In genomic region chr3:40971191-40972168, GRCh38 we compare ENCODE assay signal across 7 cellular contexts.
DNase-seq lines count a peak whose midpoint lies in the region; ATAC-seq, FAIRE-seq and TF ChIP-seq lines count a peak whose summit lies in the region.

No MANE protein-coding gene starts in this region.

- peak overlapping the region; percentile 87 for H3K4me3 Mint-ChIP-seq in natural killer cell treated with Interleukin-12 subunit alpha and Interleukin-12 subunit beta and Interleukin-15 and Interleukin-18, amount 100 ng/mL, for 72 hours

- peaks cover 8% of the 10 kb centered on the region for H3K36me3 Mint-ChIP-seq in natural killer cell treated with Interleukin-12 subunit alpha and Interleukin-12 subunit beta and Interleukin-15 and Interleukin-18, amount 100 ng/mL, for 72 hours

- peaks cover 4% of the 10 kb centered on the region for H3K9me3 Mint-ChIP-seq in natural killer cell treated with Interleukin-12 subunit alpha and Interleukin-12 subunit beta and Interleukin-15 and Interleukin-18, amount 100 ng/mL, for 72 hours

- H3K4me3 ChIP-seq in epithelial cell of proximal tubule (ENCODE audit: low read depth, low read length), result no peak overlapping the region

- H3K27me3 Mint-ChIP-seq in natural killer cell treated with Interleukin-12 subunit alpha and Interleukin-12 subunit beta and Interleukin-15 and Interleukin-18, amount 100 ng/mL, for 72 hours, result peaks cover 0 to 3% of the 10 kb centered on the region in 2 donors

- peak; percentile 57 for DNase-seq in HTR-8/SVneo (ENCODE audit: insufficient read length, low spot score)
- DNase-seq in epithelial cell of proximal tubule (ENCODE audit: low read depth), result peak; percentile 100
- DNase-seq in natural killer cell treated with Interleukin-12 subunit alpha and Interleukin-12 subunit beta and Interleukin-15 and Interleukin-18, amount 100 ng/mL, for 72 hours (ENCODE audit: low spot score), result peak; percentile 86
- no peak for DNase-seq in NCI-H1694 (lab: John Stamatoyannopoulos, UW)

- no peak for FAIRE-seq in HTR-8/SVneo (lab: Jason Lieb, UNC)

- TF ChIP-seq CTCF in GM12872 (IDR thresholded peaks at IDR 0.05; ENCODE audit: insufficient read depth, low read depth, low read length) (peak; percentile 39; the same call in 2 of the 3 replicates), epithelial cell of proximal tubule (conservative IDR thresholded peaks at IDR 0.05; ENCODE audit: low read depth, low read length) (peak; percentile 48)

- peak; percentile 95 for ATAC-seq in GM21529 (IDR thresholded peaks at IDR 0.05; ENCODE audit: unreplicated experiment)
- ATAC-seq in SK-N-SH treated with all-trans-retinoic acid at 6 μM for 48 hours, result no peak
- peak; percentile 94 to 95 for ATAC-seq in natural killer cell treated with Interleukin-12 subunit alpha and Interleukin-12 subunit beta and Interleukin-15 and Interleukin-18, amount 100 ng/mL, for 72 hours

- peaks cover 74% of the 10 kb centered on the region in 2 donors for H3K4me1 Mint-ChIP-seq in natural killer cell treated with Interleukin-12 subunit alpha and Interleukin-12 subunit beta and Interleukin-15 and Interleukin-18, amount 100 ng/mL, for 72 hours (ENCODE audit: low read depth in 2 of 2)

- peak overlapping the region; percentile 89 to 99 for H3K27ac Mint-ChIP-seq in natural killer cell treated with Interleukin-12 subunit alpha and Interleukin-12 subunit beta and Interleukin-15 and Interleukin-18, amount 100 ng/mL, for 72 hours

TF ChIP-seq in SK-N-SH treated with all-trans-retinoic acid at 6 μM for 48 hours, 23 proteins besides CTCF, POLR2A, EP300 and RAD21:
- TF ChIP-seq, protein P1, sequence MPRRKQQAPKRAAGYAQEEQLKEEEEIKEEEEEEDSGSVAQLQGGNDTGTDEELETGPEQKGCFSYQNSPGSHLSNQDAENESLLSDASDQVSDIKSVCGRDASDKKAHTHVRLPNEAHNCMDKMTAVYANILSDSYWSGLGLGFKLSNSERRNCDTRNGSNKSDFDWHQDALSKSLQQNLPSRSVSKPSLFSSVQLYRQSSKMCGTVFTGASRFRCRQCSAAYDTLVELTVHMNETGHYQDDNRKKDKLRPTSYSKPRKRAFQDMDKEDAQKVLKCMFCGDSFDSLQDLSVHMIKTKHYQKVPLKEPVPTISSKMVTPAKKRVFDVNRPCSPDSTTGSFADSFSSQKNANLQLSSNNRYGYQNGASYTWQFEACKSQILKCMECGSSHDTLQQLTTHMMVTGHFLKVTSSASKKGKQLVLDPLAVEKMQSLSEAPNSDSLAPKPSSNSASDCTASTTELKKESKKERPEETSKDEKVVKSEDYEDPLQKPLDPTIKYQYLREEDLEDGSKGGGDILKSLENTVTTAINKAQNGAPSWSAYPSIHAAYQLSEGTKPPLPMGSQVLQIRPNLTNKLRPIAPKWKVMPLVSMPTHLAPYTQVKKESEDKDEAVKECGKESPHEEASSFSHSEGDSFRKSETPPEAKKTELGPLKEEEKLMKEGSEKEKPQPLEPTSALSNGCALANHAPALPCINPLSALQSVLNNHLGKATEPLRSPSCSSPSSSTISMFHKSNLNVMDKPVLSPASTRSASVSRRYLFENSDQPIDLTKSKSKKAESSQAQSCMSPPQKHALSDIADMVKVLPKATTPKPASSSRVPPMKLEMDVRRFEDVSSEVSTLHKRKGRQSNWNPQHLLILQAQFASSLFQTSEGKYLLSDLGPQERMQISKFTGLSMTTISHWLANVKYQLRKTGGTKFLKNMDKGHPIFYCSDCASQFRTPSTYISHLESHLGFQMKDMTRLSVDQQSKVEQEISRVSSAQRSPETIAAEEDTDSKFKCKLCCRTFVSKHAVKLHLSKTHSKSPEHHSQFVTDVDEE (CRISPR knock-in tag; IDR thresholded peaks at IDR 0.05), result no peak
- peak; percentile 65 for TF ChIP-seq ISL1 (CRISPR knock-in tag; IDR thresholded peaks at IDR 0.05)
- no peak for TF ChIP-seq BACH2 (CRISPR knock-in tag; IDR thresholded peaks at IDR 0.05; ENCODE audit: borderline replicate concordance)
- no peak for TF ChIP-seq SNAI2 (CRISPR knock-in tag; IDR thresholded peaks at IDR 0.05)
- no peak for TF ChIP-seq TOX (CRISPR knock-in tag; IDR thresholded peaks at IDR 0.05; ENCODE audit: borderline replicate concordance)
- no peak for TF ChIP-seq GLIS3 (CRISPR knock-in tag; IDR thresholded peaks at IDR 0.05)
- TF ChIP-seq ZFP30 (CRISPR knock-in tag; IDR thresholded peaks at IDR 0.05), result no peak
TF ChIP-seq in SK-N-SH treated with all-trans-retinoic acid at 6 μM for 48 hours: peak in this region for 1.
